ENCODE assay signal across 9 cellular contexts in the genomic region with DNA sequence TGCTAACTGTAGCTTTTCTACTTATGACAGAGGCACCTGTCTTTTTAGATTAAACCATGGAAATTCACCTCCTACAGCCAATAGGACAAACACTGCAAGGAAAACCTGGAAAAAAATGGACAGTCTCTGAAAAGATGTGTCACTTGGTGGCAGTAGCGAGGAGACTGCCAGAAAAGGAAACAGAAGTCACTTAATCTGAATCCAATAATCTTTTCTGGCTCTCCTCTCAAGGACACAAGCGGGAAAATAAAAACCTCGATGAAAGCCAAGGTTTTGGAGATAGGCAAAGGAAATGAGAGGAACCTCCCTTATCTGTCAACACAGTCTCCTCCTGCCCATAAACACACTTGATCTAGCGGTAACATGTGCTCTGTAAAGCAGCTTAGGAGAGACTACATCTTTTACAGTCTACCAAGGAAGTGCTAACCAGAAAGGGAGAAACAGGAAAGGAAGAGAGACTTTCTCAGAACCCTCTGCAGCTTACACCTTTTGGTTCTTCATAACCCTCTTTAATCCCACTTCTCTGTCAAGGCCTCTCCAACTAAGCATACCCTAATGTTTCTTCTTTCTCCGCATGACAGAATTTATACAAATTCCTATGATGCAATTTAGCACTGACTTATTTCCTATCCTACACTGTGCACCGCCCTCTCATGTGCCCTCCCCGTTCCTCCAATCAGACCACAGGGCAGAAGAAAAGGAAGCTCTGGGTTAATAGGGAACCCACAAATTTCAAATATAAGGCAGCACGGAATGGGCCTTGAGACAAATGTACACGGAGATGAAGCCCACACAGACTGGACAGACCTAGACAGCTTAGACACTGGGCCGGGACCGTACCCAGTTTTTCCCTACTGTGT. TPM values are rescaled to one million over a fixed set of nuclear protein-coding genes. Genes with fewer than 3 reads are reported as not detected.
DNase-seq lines count a peak whose midpoint lies in the region; ATAC-seq, FAIRE-seq and TF ChIP-seq lines count a peak whose summit lies in the region.
"Had no signal": no experiment of that assay in that cellular context is flagged by ENCODE, and none has a peak within 500 bp of the region (broad histone marks: within the 10 kb centered on the region; RNA-seq: fewer than 3 reads in every experiment).

No MANE protein-coding gene starts in this region.

- no peak for FAIRE-seq in pancreas (lab: Jason Lieb, UNC)
- FAIRE-seq: colon had no signal

- ATAC-seq in GM18508 (IDR thresholded peaks at IDR 0.05; ENCODE audit: insufficient read depth, unreplicated experiment) (peak; percentile 47), HG02852 (IDR thresholded peaks at IDR 0.05; ENCODE audit: unreplicated experiment) (peak; percentile 46), foreskin keratinocyte (peak; percentile 50), pancreas (peak; percentile 72 to 90 (median 84))

- DNase-seq in CD4-positive, alpha-beta memory T cell, result no peak
- DNase-seq in NCI-H1694 (lab: John Stamatoyannopoulos, UW), result peak; percentile 21
- peak; percentile 22 for DNase-seq in activated CD4-positive, alpha-beta memory T cell treated with anti-CD3 and anti-CD28 coated beads for 36 hours
- DNase-seq in foreskin keratinocyte, result no peak
- DNase-seq in pancreas, result peak in 3 of 6 donors; percentile 34 to 44 (median 42)
- DNase-seq in NCI-H128 (lab: John Stamatoyannopoulos, UW; ENCODE audit: unreplicated experiment), result no peak

- H3K36me3 ChIP-seq in CD4-positive, alpha-beta memory T cell (ENCODE audit: insufficient read depth, low read length), result no peaks in the 10 kb centered on the region
- no peaks in the 10 kb centered on the region for H3K36me3 ChIP-seq in pancreas

- TF ChIP-seq CTCF in foreskin keratinocyte (conservative IDR thresholded peaks at IDR 0.05) (peak; percentile 63), pancreas (IDR thresholded peaks at IDR 0.05) (no peak)

- intact Hi-C loops in CD4-positive, alpha-beta memory T cell (cut with micrococcal nuclease), result loop anchor here (1.0 to 5.0 kb wide), 2 partner anchors 51 to 122 kb away; partner anchors contain the start of gene CLASP1
- intact Hi-C loops in activated CD4-positive, alpha-beta memory T cell treated with anti-CD3 and anti-CD28 coated beads for 36 hours (cut with micrococcal nuclease), result loop anchor here (1.0 to 2.0 kb wide), 3 partner anchors 53 to 122 kb away; partner anchors contain the start of genes CLASP1 and RNU4ATAC
- intact Hi-C loops in pancreas (cut with DNase I), result no loop called here

- H3K27me3 ChIP-seq in CD4-positive, alpha-beta memory T cell (ENCODE audit: insufficient read depth, low read length), result no peaks in the 10 kb centered on the region
- H3K27me3 ChIP-seq in foreskin keratinocyte (no peaks in the 10 kb centered on the region), pancreas (no peaks in the 10 kb centered on the region)

- no peaks in the 10 kb centered on the region for H3K9me3 ChIP-seq in CD4-positive, alpha-beta memory T cell (ENCODE audit: control insufficient read depth in 1 of 2, low read length in 2 of 2)
- no peaks in the 10 kb centered on the region for H3K9me3 ChIP-seq in pancreas

- peaks cover 0 to 10% of the 10 kb centered on the region in 2 donors for H3K36me3 Mint-ChIP-seq in CD4-positive, alpha-beta memory T cell
- H3K36me3 Mint-ChIP-seq in activated CD4-positive, alpha-beta memory T cell treated with anti-CD3 and anti-CD28 coated beads for 36 hours, result no peaks in the 10 kb centered on the region

- POLR2A ChIA-PET in CD4-positive, alpha-beta memory T cell (lab: Charles Lee; ENCODE audit: partially characterized antibody), result interaction anchor here (0.8 to 2.1 kb wide), 2 partner anchors 53 to 66 kb away, joined by 3 to 8 read pairs; partner anchors contain the start of genes CLASP1 and RNU4ATAC
- POLR2A ChIA-PET in activated CD4-positive, alpha-beta memory T cell treated with anti-CD3 and anti-CD28 coated beads for 36 hours (lab: Charles Lee), result interaction anchor here (0.6 to 1.5 kb wide), 3 partner anchors 52 to 66 kb away, joined by 3 to 5 read pairs (median 3); partner anchors contain the start of gene RNU4ATAC

- H3K27ac Mint-ChIP-seq in CD4-positive, alpha-beta memory T cell, result peak overlapping the region; percentile 58 to 91 (median 74)
- H3K27ac Mint-ChIP-seq in activated CD4-positive, alpha-beta memory T cell treated with anti-CD3 and anti-CD28 coated beads for 36 hours, result peak overlapping the region; percentile 70

- H3K27me3 Mint-ChIP-seq in CD4-positive, alpha-beta memory T cell, result no peaks in the 10 kb centered on the region
- H3K27me3 Mint-ChIP-seq in activated CD4-positive, alpha-beta memory T cell treated with anti-CD3 and anti-CD28 coated beads for 36 hours, result no peaks in the 10 kb centered on the region

- peaks cover 36 to 63% (median 51%) of the 10 kb centered on the region in 4 donors for H3K4me1 Mint-ChIP-seq in CD4-positive, alpha-beta memory T cell
- peaks cover 43% of the 10 kb centered on the region for H3K4me1 Mint-ChIP-seq in activated CD4-positive, alpha-beta memory T cell treated with anti-CD3 and anti-CD28 coated beads for 36 hours (ENCODE audit: low read depth)

- H3K27ac ChIP-seq in CD4-positive, alpha-beta memory T cell (ENCODE audit: low read depth, low read length), result peak overlapping the region; percentile 4
- H3K27ac ChIP-seq in foreskin keratinocyte (no peak overlapping the region), pancreas (peak overlapping the region; percentile 13 to 72 (median 45))

- peaks cover 35% of the 10 kb centered on the region for H3K4me1 ChIP-seq in CD4-positive, alpha-beta memory T cell (ENCODE audit: insufficient read depth, low read length)
- H3K4me1 ChIP-seq in foreskin keratinocyte (peaks cover 7% of the 10 kb centered on the region), pancreas (peaks cover 38 to 45% (median 39%) of the 10 kb centered on the region in 3 donors)

- H3K4me3 Mint-ChIP-seq in CD4-positive, alpha-beta memory T cell, result peak overlapping the region; percentile 25 to 74 (median 48)
- H3K4me3 Mint-ChIP-seq in activated CD4-positive, alpha-beta memory T cell treated with anti-CD3 and anti-CD28 coated beads for 36 hours, result peak overlapping the region; percentile 48

- no peak overlapping the region for H3K4me3 ChIP-seq in CD4-positive, alpha-beta memory T cell (ENCODE audit: low read length in 2 of 2)
- no peak overlapping the region for H3K4me3 ChIP-seq in pancreas

- CTCF ChIA-PET in CD4-positive, alpha-beta memory T cell (lab: Charles Lee; ENCODE audit: partially characterized antibody), result interaction anchor here (0.8 to 1.5 kb wide), 4 partner anchors 9 to 122 kb away, joined by 3 to 4 read pairs (median 4); partner anchors contain the start of gene RNU4ATAC
- CTCF ChIA-PET in activated CD4-positive, alpha-beta memory T cell treated with anti-CD3 and anti-CD28 coated beads for 36 hours (lab: Charles Lee), result interaction anchor here (0.5 to 1.3 kb wide), 5 partner anchors 9 to 122 kb away, joined by 3 to 4 read pairs (median 3); no protein-coding TSS in a partner anchor

- no peaks in the 10 kb centered on the region for H3K9me3 Mint-ChIP-seq in CD4-positive, alpha-beta memory T cell
- H3K9me3 Mint-ChIP-seq in activated CD4-positive, alpha-beta memory T cell treated with anti-CD3 and anti-CD28 coated beads for 36 hours, result no peaks in the 10 kb centered on the region

- WGBS in pancreas, 2 donors, result 28 to 30% methylated on average over 11 of the region's 11 CpGs

RNA-seq across cellular contexts. Expression of gene CLASP1, which starts 52.8 kb away (rescaled TPM):
- total RNA-seq in CD4-positive, alpha-beta memory T cell, result 10 to 100 TPM; 67.4 to 68.7 TPM
- 10 to 100 TPM in 1 of 2 donors, 1 to 10 TPM in 1; 3.3 to 16.8 TPM for polyA plus RNA-seq in CD4-positive, alpha-beta memory T cell
- 100 to 1,000 TPM; 122 to 126 TPM for total RNA-seq in activated CD4-positive, alpha-beta memory T cell treated with anti-CD3 and anti-CD28 coated beads for 36 hours
- total RNA-seq in foreskin keratinocyte (44.6 and 47.6 TPM in 2 replicates), pancreas (10 to 100 TPM; 17.1 to 34.5 (median 23.2) TPM)
- polyA plus RNA-seq in foreskin keratinocyte (5.1 and 5.9 TPM in 2 replicates), pancreas (1 to 10 TPM; 8.9 to 9.3 TPM)

Comparison
In these comparisons a context has a peak if more than half of its experiments do, and no peak if none do; other contexts are left out.
1. DNase-seq: peak in NCI-H1694 (single experiment) and activated CD4-positive, alpha-beta memory T cell treated with anti-CD3 and anti-CD28 coated beads for 36 hours (single experiment); none in CD4-positive, alpha-beta memory T cell (0 of 5), foreskin keratinocyte (0 of 2) and NCI-H128 (single experiment).
2. intact Hi-C loops: an anchor here in CD4-positive, alpha-beta memory T cell (1.0 to 5.0 kb wide) and activated CD4-positive, alpha-beta memory T cell treated with anti-CD3 and anti-CD28 coated beads for 36 hours (1.0 to 2.0 kb wide); none called in pancreas.
3. Peak in every context shown above with its lines, with median percentiles within 50 percentile points of each other: ATAC-seq.